In the genomic region with DNA sequence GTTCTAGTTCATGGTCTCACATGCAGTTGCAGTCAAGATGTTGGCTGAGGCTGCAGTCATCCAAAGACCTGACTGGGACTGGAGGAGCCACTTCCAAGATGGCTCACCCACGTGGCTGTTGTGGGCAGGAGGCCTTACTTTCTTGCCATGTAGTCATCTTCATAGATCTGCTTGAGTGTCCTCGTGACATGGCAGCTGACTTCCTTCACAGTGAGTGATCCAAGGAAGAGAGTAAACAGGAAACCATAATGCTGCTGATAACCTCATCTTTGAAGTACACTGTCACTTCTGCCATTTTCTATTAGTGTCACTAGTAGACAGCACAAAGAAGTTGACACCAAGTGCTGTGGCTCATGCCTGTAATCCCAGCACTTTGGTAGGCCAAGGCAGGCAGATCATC, we compare ENCODE assay signal across 1 cellular context.
TF ChIP-seq lines count a peak whose summit lies in the region.

No MANE protein-coding gene starts in this region.

TF ChIP-seq in K562, 482 proteins besides CTCF, POLR2A, EP300 and RAD21 (continued from another document and continues in another):
- no peak for TF ChIP-seq E2F5 (CRISPR knock-in tag; IDR thresholded peaks at IDR 0.05)
- no peak for TF ChIP-seq KDM5B (IDR thresholded peaks at IDR 0.05; ENCODE audit: insufficient replicate concordance, low read depth, low read length)
- TF ChIP-seq ZNF384 (IDR thresholded peaks at IDR 0.05; ENCODE audit: low read depth, low read length) = no peak
- no peak for TF ChIP-seq ZNF140 (CRISPR knock-in tag; IDR thresholded peaks at IDR 0.05)
- TF ChIP-seq C11orf30 (IDR thresholded peaks at IDR 0.05; ENCODE audit: low read depth) = no peak
- TF ChIP-seq, protein P1, sequence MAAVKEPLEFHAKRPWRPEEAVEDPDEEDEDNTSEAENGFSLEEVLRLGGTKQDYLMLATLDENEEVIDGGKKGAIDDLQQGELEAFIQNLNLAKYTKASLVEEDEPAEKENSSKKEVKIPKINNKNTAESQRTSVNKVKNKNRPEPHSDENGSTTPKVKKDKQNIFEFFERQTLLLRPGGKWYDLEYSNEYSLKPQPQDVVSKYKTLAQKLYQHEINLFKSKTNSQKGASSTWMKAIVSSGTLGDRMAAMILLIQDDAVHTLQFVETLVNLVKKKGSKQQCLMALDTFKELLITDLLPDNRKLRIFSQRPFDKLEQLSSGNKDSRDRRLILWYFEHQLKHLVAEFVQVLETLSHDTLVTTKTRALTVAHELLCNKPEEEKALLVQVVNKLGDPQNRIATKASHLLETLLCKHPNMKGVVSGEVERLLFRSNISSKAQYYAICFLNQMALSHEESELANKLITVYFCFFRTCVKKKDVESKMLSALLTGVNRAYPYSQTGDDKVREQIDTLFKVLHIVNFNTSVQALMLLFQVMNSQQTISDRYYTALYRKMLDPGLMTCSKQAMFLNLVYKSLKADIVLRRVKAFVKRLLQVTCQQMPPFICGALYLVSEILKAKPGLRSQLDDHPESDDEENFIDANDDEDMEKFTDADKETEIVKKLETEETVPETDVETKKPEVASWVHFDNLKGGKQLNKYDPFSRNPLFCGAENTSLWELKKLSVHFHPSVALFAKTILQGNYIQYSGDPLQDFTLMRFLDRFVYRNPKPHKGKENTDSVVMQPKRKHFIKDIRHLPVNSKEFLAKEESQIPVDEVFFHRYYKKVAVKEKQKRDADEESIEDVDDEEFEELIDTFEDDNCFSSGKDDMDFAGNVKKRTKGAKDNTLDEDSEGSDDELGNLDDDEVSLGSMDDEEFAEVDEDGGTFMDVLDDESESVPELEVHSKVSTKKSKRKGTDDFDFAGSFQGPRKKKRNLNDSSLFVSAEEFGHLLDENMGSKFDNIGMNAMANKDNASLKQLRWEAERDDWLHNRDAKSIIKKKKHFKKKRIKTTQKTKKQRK (IDR thresholded peaks at IDR 0.05; ENCODE audit: borderline replicate concordance, low read depth, low read length) = no peak
- TF ChIP-seq RERE (CRISPR knock-in tag; IDR thresholded peaks at IDR 0.05; ENCODE audit: borderline replicate concordance) = no peak
- TF ChIP-seq CBX3 (IDR thresholded peaks at IDR 0.05; ENCODE audit: borderline replicate concordance in 1 of 2, low read length in 2 of 2) = no peak
- TF ChIP-seq AFF1 (IDR thresholded peaks at IDR 0.05; ENCODE audit: low read depth in 1 of 2, partially characterized antibody in 2 of 2) = no peak
- no peak for TF ChIP-seq KAT7 (CRISPR knock-in tag; IDR thresholded peaks at IDR 0.05; ENCODE audit: borderline replicate concordance)
- TF ChIP-seq, protein P2, sequence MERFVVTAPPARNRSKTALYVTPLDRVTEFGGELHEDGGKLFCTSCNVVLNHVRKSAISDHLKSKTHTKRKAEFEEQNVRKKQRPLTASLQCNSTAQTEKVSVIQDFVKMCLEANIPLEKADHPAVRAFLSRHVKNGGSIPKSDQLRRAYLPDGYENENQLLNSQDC (CRISPR knock-in tag; IDR thresholded peaks at IDR 0.05) = no peak
- no peak for TF ChIP-seq ZNF57 (CRISPR knock-in tag; IDR thresholded peaks at IDR 0.05)
- no peak for TF ChIP-seq KLF16 (IDR thresholded peaks at IDR 0.05)
- TF ChIP-seq THRA (IDR thresholded peaks at IDR 0.05) = no peak
- TF ChIP-seq ZNF175 (CRISPR knock-in tag; IDR thresholded peaks at IDR 0.05; ENCODE audit: low read depth) = peak; percentile 98
- no peak for TF ChIP-seq ARID3A (IDR thresholded peaks at IDR 0.05; ENCODE audit: borderline replicate concordance, low read depth, low read length)
- no peak for TF ChIP-seq CUX1 (CRISPR knock-in tag; IDR thresholded peaks at IDR 0.05)
- no peak for TF ChIP-seq SRSF1 (IDR thresholded peaks at IDR 0.05; ENCODE audit: low read depth, low read length)
- no peak for TF ChIP-seq GATAD2B (IDR thresholded peaks at IDR 0.05; ENCODE audit: borderline replicate concordance)
- TF ChIP-seq FUS (optimal IDR thresholded peaks at IDR 0.05; ENCODE audit: low read depth, low read length) = no peak
- no peak for TF ChIP-seq CTBP1 (IDR thresholded peaks at IDR 0.05; ENCODE audit: borderline replicate concordance)
- TF ChIP-seq ZNF133 (CRISPR knock-in tag; IDR thresholded peaks at IDR 0.05) = no peak
- TF ChIP-seq, protein P3, sequence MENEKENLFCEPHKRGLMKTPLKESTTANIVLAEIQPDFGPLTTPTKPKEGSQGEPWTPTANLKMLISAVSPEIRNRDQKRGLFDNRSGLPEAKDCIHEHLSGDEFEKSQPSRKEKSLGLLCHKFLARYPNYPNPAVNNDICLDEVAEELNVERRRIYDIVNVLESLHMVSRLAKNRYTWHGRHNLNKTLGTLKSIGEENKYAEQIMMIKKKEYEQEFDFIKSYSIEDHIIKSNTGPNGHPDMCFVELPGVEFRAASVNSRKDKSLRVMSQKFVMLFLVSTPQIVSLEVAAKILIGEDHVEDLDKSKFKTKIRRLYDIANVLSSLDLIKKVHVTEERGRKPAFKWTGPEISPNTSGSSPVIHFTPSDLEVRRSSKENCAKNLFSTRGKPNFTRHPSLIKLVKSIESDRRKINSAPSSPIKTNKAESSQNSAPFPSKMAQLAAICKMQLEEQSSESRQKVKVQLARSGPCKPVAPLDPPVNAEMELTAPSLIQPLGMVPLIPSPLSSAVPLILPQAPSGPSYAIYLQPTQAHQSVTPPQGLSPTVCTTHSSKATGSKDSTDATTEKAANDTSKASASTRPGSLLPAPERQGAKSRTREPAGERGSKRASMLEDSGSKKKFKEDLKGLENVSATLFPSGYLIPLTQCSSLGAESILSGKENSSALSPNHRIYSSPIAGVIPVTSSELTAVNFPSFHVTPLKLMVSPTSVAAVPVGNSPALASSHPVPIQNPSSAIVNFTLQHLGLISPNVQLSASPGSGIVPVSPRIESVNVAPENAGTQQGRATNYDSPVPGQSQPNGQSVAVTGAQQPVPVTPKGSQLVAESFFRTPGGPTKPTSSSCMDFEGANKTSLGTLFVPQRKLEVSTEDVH (IDR thresholded peaks at IDR 0.05; ENCODE audit: low read depth, partially characterized antibody) = no peak
